ENCODE assay signal across 5 cellular contexts in the genomic region with DNA sequence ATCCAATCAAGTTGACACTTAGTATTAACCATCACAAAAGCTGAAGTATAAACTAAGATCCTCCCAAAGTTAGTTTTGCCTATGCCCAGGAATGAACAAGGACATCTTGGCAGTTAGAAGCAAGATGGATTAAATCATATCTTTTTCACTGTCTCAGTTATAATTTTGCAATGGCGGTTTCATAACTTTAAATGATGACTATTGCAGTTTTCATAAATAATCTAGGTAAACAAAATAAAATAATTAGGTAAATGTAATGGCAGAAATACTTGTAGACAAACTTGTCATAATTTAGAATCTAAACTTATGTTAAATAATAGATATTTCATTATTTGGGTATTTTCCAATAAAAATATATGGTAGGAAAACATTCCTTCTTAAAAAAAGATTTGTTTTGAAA. TPM values are rescaled to one million over a fixed set of nuclear protein-coding genes. Genes with fewer than 3 reads are reported as not detected.
DNase-seq lines count a peak whose midpoint lies in the region; ATAC-seq, FAIRE-seq and TF ChIP-seq lines count a peak whose summit lies in the region.
"Not testable (repeated sequence)": the region's sequence is repeated elsewhere in the genome, so short reads cannot be mapped to it uniquely, and the experiment has no call there.

No MANE protein-coding gene starts in this region.

- H2BK120ac ChIP-seq in IMR-90 (ENCODE audit: low read depth, low read length): not testable (repeated sequence)

- not testable (repeated sequence) for TF ChIP-seq CTCF in IMR-90 (conservative IDR thresholded peaks at IDR 0.05; ENCODE audit: low read depth, low read length); K562 (IDR thresholded peaks at IDR 0.05 in 2 of 3, conservative IDR thresholded peaks at IDR 0.05 in 1 of 3; ENCODE audit: insufficient read depth in 2 of 3, low read depth in 1 of 3, low read length in 3 of 3); HepG2 (CRISPR knock-in tag; IDR thresholded peaks at IDR 0.05)

- H3K56ac ChIP-seq in IMR-90 (ENCODE audit: extremely low read depth, insufficient read depth, low read length): not testable (repeated sequence)

- not testable (repeated sequence) for H3K36me3 ChIP-seq in IMR-90 (ENCODE audit: control insufficient read depth, insufficient read depth, low read length); K562 (ENCODE audit: control insufficient read depth, insufficient read depth, low read length); HepG2 (replicated peaks in 1 of 2; ENCODE audit: control insufficient read depth in 1 of 2, insufficient read depth in 2 of 2, low read length in 2 of 2)

- H2BK20ac ChIP-seq in IMR-90 (ENCODE audit: low read depth, low read length): not testable (repeated sequence)

- not testable (repeated sequence) for H3K9me3 ChIP-seq in IMR-90 (ENCODE audit: control insufficient read depth, insufficient read depth, low read length); K562 (replicated peaks; ENCODE audit: control insufficient read depth, insufficient read depth, low read depth, low read length); HepG2 (ENCODE audit: low read length)

- H2BK15ac ChIP-seq in IMR-90 (ENCODE audit: low read depth, low read length): not testable (repeated sequence)

- H3K79me2 ChIP-seq in K562 (ENCODE audit: control insufficient read depth, insufficient read depth, low read length); HepG2 (ENCODE audit: insufficient read depth, low read length): not testable (repeated sequence)

- CTCF ChIA-PET in IMR-90 (lab: Yijun Ruan, JAX): interaction anchor here (1.3 kb wide), 1 partner anchor 13 kb away, joined by 4 read pairs; no protein-coding TSS in a partner anchor
- CTCF ChIA-PET in K562 (lab: Yijun Ruan, JAX; ENCODE audit: low intra/inter-chr PET ratio); HepG2 (lab: Yijun Ruan, JAX; ENCODE audit: low intra/inter-chr PET ratio, low total read pairs): not testable (repeated sequence)

- H3K27ac ChIP-seq in IMR-90 (ENCODE audit: insufficient read depth, low read length); K562 (ENCODE audit: extremely low read depth, low read depth, low read length); HepG2 (ENCODE audit: extremely low read length, insufficient read depth, low read length): not testable (repeated sequence)

- not testable (repeated sequence) for TF ChIP-seq EP300 in K562 (IDR thresholded peaks at IDR 0.05; ENCODE audit: low read length); HepG2 (IDR thresholded peaks at IDR 0.05; ENCODE audit: low read depth in 2 of 2, low read length in 2 of 2); HepG2 (CRISPR knock-in tag; IDR thresholded peaks at IDR 0.05; ENCODE audit: borderline replicate concordance)

- DNase-seq in IMR-90; K562 (ENCODE audit: extremely low read depth in 1 of 4, low spot score in 3 of 4); HepG2 (ENCODE audit: low spot score): not testable (repeated sequence)

- intact Hi-C loops in IMR-90 (cut with micrococcal nuclease); K562 (cut with micrococcal nuclease); HepG2 (cut with micrococcal nuclease; ENCODE audit: unreplicated experiment): not testable (repeated sequence)

- H3K4me1 ChIP-seq in IMR-90 (ENCODE audit: control insufficient read depth, insufficient read depth, low read length); K562 (replicated peaks in 1 of 2; ENCODE audit: control insufficient read depth in 2 of 2, insufficient read depth in 2 of 2, low read length in 2 of 2); HepG2 (ENCODE audit: insufficient read depth, low read length): not testable (repeated sequence)

- BruUV-seq in IMR-90 (replicated peaks; lab: Mats Ljungman, UMichigan); K562 (replicated peaks; lab: Mats Ljungman, UMichigan); HepG2 (replicated peaks; lab: Mats Ljungman, UMichigan): not testable (repeated sequence)

- not testable (repeated sequence) for TF ChIP-seq POLR2A in IMR-90 (IDR thresholded peaks at IDR 0.05; ENCODE audit: low read depth, low read length); K562 (conservative IDR thresholded peaks at IDR 0.05); HepG2 (IDR thresholded peaks at IDR 0.05; ENCODE audit: insufficient read depth in 1 of 2, low read depth in 2 of 2, low read length in 2 of 2)

- TF ChIP-seq RAD21 in IMR-90 (IDR thresholded peaks at IDR 0.05; ENCODE audit: low read length); K562 (CRISPR knock-in tag; conservative IDR thresholded peaks at IDR 0.05 in 1 of 2, IDR thresholded peaks at IDR 0.05 in 1 of 2); HepG2 (CRISPR knock-in tag; IDR thresholded peaks at IDR 0.05): not testable (repeated sequence)

- not testable (repeated sequence) for H4K20me1 ChIP-seq in IMR-90 (ENCODE audit: insufficient read depth, low read length); K562 (replicated peaks; ENCODE audit: control insufficient read depth, insufficient read depth, low read length); HepG2 (ENCODE audit: insufficient read depth, low read length)

- H3K18ac ChIP-seq in IMR-90 (ENCODE audit: low read depth, low read length): not testable (repeated sequence)

- FAIRE-seq in A204.1 (lab: Jason Lieb, UNC): peak; percentile 19
- not testable (repeated sequence) for FAIRE-seq in K562 (lab: Jason Lieb, UNC); HepG2 (lab: Jason Lieb, UNC)
- peak; percentile 55 for FAIRE-seq in endometrium (lab: Jason Lieb, UNC)

- not testable (repeated sequence) for H3K79me1 ChIP-seq in IMR-90 (ENCODE audit: low read depth in 1 of 2, low read length in 2 of 2)

- H2AK9ac ChIP-seq in IMR-90 (replicated peaks; ENCODE audit: low read depth, low read length, poor library complexity): not testable (repeated sequence)

- not testable (repeated sequence) for H3K9me1 ChIP-seq in IMR-90 (ENCODE audit: insufficient read depth, low read length); K562 (ENCODE audit: control insufficient read depth, insufficient read depth, low read length)

- in situ Hi-C loops in IMR-90 (cut with MboI; ENCODE audit: low sequenced_read_pairs); K562 (cut with MboI); HepG2 (cut with HindIII; ENCODE audit: extremely low pct_ligation_motif_present, low pct_unique_long_range_greater_than_20kb): not testable (repeated sequence)

- ATAC-seq in IMR-90 (ENCODE audit: low read depth); K562; HepG2: not testable (repeated sequence)

- H3K14ac ChIP-seq in IMR-90 (replicated peaks; ENCODE audit: low read depth, low read length): not testable (repeated sequence)

- H4K5ac ChIP-seq in IMR-90 (ENCODE audit: low read depth, low read length): not testable (repeated sequence)

- H4K91ac ChIP-seq in IMR-90 (ENCODE audit: insufficient read depth, low read depth, low read length): not testable (repeated sequence)

- H2AFZ ChIP-seq in IMR-90 (replicated peaks; ENCODE audit: low read length, poor library complexity); K562 (ENCODE audit: low read depth, low read length); HepG2 (ENCODE audit: low read length): not testable (repeated sequence)

- H4K8ac ChIP-seq in IMR-90 (ENCODE audit: low read depth in 2 of 2, low read length in 2 of 2): not testable (repeated sequence)

- H3K4me2 ChIP-seq in IMR-90 (ENCODE audit: low read depth, low read length); K562 (ENCODE audit: insufficient read depth, low read length); HepG2 (ENCODE audit: low read depth, low read length): not testable (repeated sequence)

- H3K23ac ChIP-seq in IMR-90 (ENCODE audit: low read depth, low read length): not testable (repeated sequence)

- not testable (repeated sequence) for H3K4me3 ChIP-seq in IMR-90 (ENCODE audit: insufficient read depth, low read depth, low read length); K562; HepG2 (replicated peaks in 1 of 3; ENCODE audit: insufficient read depth in 1 of 3, low read depth in 2 of 3, low read length in 3 of 3)

- not testable (repeated sequence) for H3K4ac ChIP-seq in IMR-90 (ENCODE audit: low read depth, low read length)

- WGBS in IMR-90 (ENCODE audit: extremely low coverage in 2 of 2, insufficient read length in 1 of 2), 2 experiments: no CpG with 5 or more reads among the region's 1 CpG
- 0% methylated on average over 1 of the region's 1 CpG for WGBS in K562 (ENCODE audit: insufficient coverage, low coverage, missing lambda C conversion rate)
- WGBS in HepG2 (ENCODE audit: low lambda C conversion rate): 3% methylated on average over 1 of the region's 1 CpG

- not testable (repeated sequence) for H3K27me3 ChIP-seq in IMR-90 (ENCODE audit: control insufficient read depth, insufficient read depth, low read length); K562 (ENCODE audit: control insufficient read depth in 2 of 2, insufficient read depth in 2 of 2, low read length in 2 of 2); HepG2 (ENCODE audit: control insufficient read depth in 1 of 2, insufficient read depth in 2 of 2, low read length in 2 of 2)

- H3K9ac ChIP-seq in IMR-90 (ENCODE audit: low read depth, low read length); K562 (ENCODE audit: insufficient read depth in 1 of 2, low read depth in 2 of 2, low read length in 2 of 2); HepG2 (ENCODE audit: insufficient read depth, low read depth, low read length): not testable (repeated sequence)

- H2AK5ac ChIP-seq in IMR-90 (ENCODE audit: low read depth, low read length): not testable (repeated sequence)

- not testable (repeated sequence) for H2BK5ac ChIP-seq in IMR-90 (ENCODE audit: low read depth, low read length, poor library complexity, severe bottlenecking)

- dilution Hi-C loops in IMR-90 (cut with HindIII; ENCODE audit: low sequenced_read_pairs, unreplicated experiment): not testable (repeated sequence)

- POLR2A ChIA-PET in IMR-90 (lab: Charles Lee; ENCODE audit: unreplicated experiment); K562 (lab: Yijun Ruan, JAX); HepG2 (lab: Yijun Ruan, JAX): not testable (repeated sequence)

RNA-seq across cellular contexts. Expression of gene UTP18, which starts 51.7 kb away (rescaled TPM):
- total RNA-seq in IMR-90 (2012; rRNA removed) (22.4 and 43.9 TPM in 2 replicates), K562 (2014; rRNA removed) (66.7 and 72.3 TPM in 2 replicates), K562 (2014; rRNA removed; fragmentation: Illumina TruSeq; extraction: Trizol) (99.2 and 108 TPM in 2 replicates), K562 (2015; rRNA removed; fragmentation: Illumina TruSeq; extraction: Trizol) (84.1 and 84.4 TPM in 2 replicates), K562 (2021) (72.0 and 79.8 TPM in 2 replicates), HepG2 (2016; rRNA removed; fragmentation: Illumina TruSeq; extraction: Trizol) (104 and 151 TPM in 2 replicates)
- polyA plus RNA-seq in IMR-90 (2012; rRNA removed) (15.5 and 17.7 TPM in 2 replicates), K562 (2011; rRNA removed) (48.8 and 72.9 TPM in 2 replicates), K562 (2014; fragmentation: Illumina TruSeq; extraction: Trizol) (57.5 and 63.1 TPM in 2 replicates), K562 (2014; fragmentation: Nextera tagmentation; extraction: Ambion mirVana) (10 to 100 TPM; 31.1 to 31.4 TPM), K562 (2014; rRNA removed) (65.0 and 65.7 TPM in 2 replicates), HepG2 (2011; rRNA removed) (23.8 and 35.2 TPM in 2 replicates)
- 5.7 and 9.0 TPM in 2 replicates for polyA plus RNA-seq in IMR-90 (2012; cell fraction: cytosol; rRNA removed)
- polyA plus RNA-seq in IMR-90 (2012; cell fraction: nucleus; rRNA removed; ENCODE audit: low replicate concordance): 4.3 and 9.1 TPM in 2 replicates
- total RNA-seq in K562 (2011; cell fraction: chromatin; rRNA removed; ENCODE audit: low replicate concordance): 12.6 and 45.1 TPM in 2 replicates
- total RNA-seq in K562 (2011; cell fraction: nucleolus; rRNA removed): 9.2 and 12.0 TPM in 2 replicates
- 18.6 and 20.9 TPM in 2 replicates for total RNA-seq in K562 (2011; cell fraction: nucleoplasm; rRNA removed)
- 11.1 and 18.4 TPM in 2 replicates for polyA plus RNA-seq in K562 (2011; cell fraction: cytosol; rRNA removed)
- 13.8 and 23.0 TPM in 2 replicates for polyA plus RNA-seq in K562 (2011; cell fraction: nucleus; rRNA removed)
- polyA plus RNA-seq in K562 (2012): 48.6 and 62.6 TPM in 2 replicates
- polyA minus RNA-seq in K562 (2011; rRNA and poly(A)+ RNA removed): 42.5 and 44.3 TPM in 2 replicates
- polyA minus RNA-seq in K562 (2011; cell fraction: cytosol; rRNA and poly(A)+ RNA removed): 15.7 and 25.7 TPM in 2 replicates
- 10.1 and 19.7 TPM in 2 replicates for polyA minus RNA-seq in K562 (2011; cell fraction: nucleus; rRNA and poly(A)+ RNA removed)
- total RNA-seq in HepG2 (2016; cell fraction: cytosol; rRNA removed; fragmentation: Illumina TruSeq; extraction: Trizol; ENCODE audit: low read depth): 24.5 and 30.0 TPM in 2 replicates
- 112 and 154 TPM in 2 replicates for total RNA-seq in HepG2 (2016; cell fraction: insoluble cytoplasmic fraction; rRNA removed; fragmentation: Illumina TruSeq; extraction: Trizol)
- total RNA-seq in HepG2 (2016; cell fraction: membrane; rRNA removed; fragmentation: Illumina TruSeq; extraction: Trizol): 40.8 and 48.5 TPM in 2 replicates
- total RNA-seq in HepG2 (2016; cell fraction: nucleus; rRNA removed; fragmentation: Illumina TruSeq; extraction: Trizol): 64.6 and 66.3 TPM in 2 replicates
- 14.8 and 20.4 TPM in 2 replicates for polyA plus RNA-seq in HepG2 (2011; cell fraction: cytosol; rRNA removed)
- polyA plus RNA-seq in HepG2 (2011; cell fraction: nucleus; rRNA removed): 11.4 and 15.8 TPM in 2 replicates
- 48.6 and 55.3 TPM in 2 replicates for polyA plus RNA-seq in HepG2 (2012)
- polyA plus RNA-seq in HepG2 (2016; cell fraction: cytosol; fragmentation: Illumina TruSeq; extraction: Trizol; ENCODE audit: low read depth): 18.3 and 21.3 TPM in 2 replicates
- polyA plus RNA-seq in HepG2 (2016; cell fraction: insoluble cytoplasmic fraction; fragmentation: Illumina TruSeq; extraction: Trizol; ENCODE audit: low read depth): 117 and 122 TPM in 2 replicates
- polyA plus RNA-seq in HepG2 (2016; cell fraction: membrane; fragmentation: Illumina TruSeq; extraction: Trizol; ENCODE audit: low read depth): 29.2 and 34.9 TPM in 2 replicates
- polyA plus RNA-seq in HepG2 (2016; cell fraction: nucleus; fragmentation: Illumina TruSeq; extraction: Trizol; ENCODE audit: insufficient read depth, low read depth): 63.7 and 65.9 TPM in 2 replicates
- 3.9 and 7.1 TPM in 2 replicates for polyA minus RNA-seq in HepG2 (2011; rRNA and poly(A)+ RNA removed; ENCODE audit: low replicate concordance)
- polyA minus RNA-seq in HepG2 (2011; cell fraction: cytosol; rRNA and poly(A)+ RNA removed): 13.8 and 14.9 TPM in 2 replicates
- polyA minus RNA-seq in HepG2 (2011; cell fraction: nucleus; rRNA and poly(A)+ RNA removed): 33.5 and 38.0 TPM in 2 replicates

RNA-seq across cellular contexts. Expression of gene MBTD1, which starts 52.2 kb away (rescaled TPM):
- 5.6 and 6.9 TPM in 2 replicates for total RNA-seq in IMR-90 (2012; rRNA removed)
- polyA plus RNA-seq in IMR-90 (2012; rRNA removed): 2.5 and 3.2 TPM in 2 replicates
- polyA plus RNA-seq in IMR-90 (2012; cell fraction: cytosol; rRNA removed): 0.37 and 0.71 TPM in 2 replicates
- 1.1 and 13.9 TPM in 2 replicates for polyA plus RNA-seq in IMR-90 (2012; cell fraction: nucleus; rRNA removed; ENCODE audit: low replicate concordance)
- total RNA-seq in K562 (2011; cell fraction: chromatin; rRNA removed; ENCODE audit: low replicate concordance): 30.7 and 89.6 TPM in 2 replicates
- total RNA-seq in K562 (2011; cell fraction: nucleolus; rRNA removed): 16.0 and 22.6 TPM in 2 replicates
- total RNA-seq in K562 (2011; cell fraction: nucleoplasm; rRNA removed): 44.5 and 76.7 TPM in 2 replicates
- total RNA-seq in K562 (2014; rRNA removed): 9.5 and 11.0 TPM in 2 replicates
- total RNA-seq in K562 (2014; rRNA removed; fragmentation: Illumina TruSeq; extraction: Trizol): 16.4 and 18.8 TPM in 2 replicates
- total RNA-seq in K562 (2015; rRNA removed; fragmentation: Illumina TruSeq; extraction: Trizol): 11.7 and 12.4 TPM in 2 replicates
- total RNA-seq in K562 (2021): 16.0 and 16.8 TPM in 2 replicates
- polyA plus RNA-seq in K562 (2011; rRNA removed): 19.2 and 26.3 TPM in 2 replicates
- 3.6 and 8.7 TPM in 2 replicates for polyA plus RNA-seq in K562 (2011; cell fraction: cytosol; rRNA removed)
- 15.2 and 20.2 TPM in 2 replicates for polyA plus RNA-seq in K562 (2011; cell fraction: nucleus; rRNA removed)
- polyA plus RNA-seq in K562 (2012): 10.3 and 12.2 TPM in 2 replicates
- polyA plus RNA-seq in K562 (2014; fragmentation: Illumina TruSeq; extraction: Trizol): 16.3 and 17.0 TPM in 2 replicates
- 1 to 10 TPM; 2.1 to 2.8 TPM for polyA plus RNA-seq in K562 (2014; fragmentation: Nextera tagmentation; extraction: Ambion mirVana)
- 13.3 and 15.6 TPM in 2 replicates for polyA plus RNA-seq in K562 (2014; rRNA removed)
- 36.5 and 43.2 TPM in 2 replicates for polyA minus RNA-seq in K562 (2011; rRNA and poly(A)+ RNA removed)
- polyA minus RNA-seq in K562 (2011; cell fraction: cytosol; rRNA and poly(A)+ RNA removed): 9.4 and 10.2 TPM in 2 replicates
- polyA minus RNA-seq in K562 (2011; cell fraction: nucleus; rRNA and poly(A)+ RNA removed): 23.3 and 40.5 TPM in 2 replicates
- total RNA-seq in HepG2 (2016; rRNA removed; fragmentation: Illumina TruSeq; extraction: Trizol): 20.9 and 21.7 TPM in 2 replicates
- total RNA-seq in HepG2 (2016; cell fraction: cytosol; rRNA removed; fragmentation: Illumina TruSeq; extraction: Trizol; ENCODE audit: low read depth): 12.7 and 15.2 TPM in 2 replicates
- 20.5 and 21.6 TPM in 2 replicates for total RNA-seq in HepG2 (2016; cell fraction: insoluble cytoplasmic fraction; rRNA removed; fragmentation: Illumina TruSeq; extraction: Trizol)
- total RNA-seq in HepG2 (2016; cell fraction: membrane; rRNA removed; fragmentation: Illumina TruSeq; extraction: Trizol): 11.8 and 12.7 TPM in 2 replicates
- total RNA-seq in HepG2 (2016; cell fraction: nucleus; rRNA removed; fragmentation: Illumina TruSeq; extraction: Trizol): 39.9 and 43.9 TPM in 2 replicates
- 17.4 and 20.9 TPM in 2 replicates for polyA plus RNA-seq in HepG2 (2011; rRNA removed)
- polyA plus RNA-seq in HepG2 (2011; cell fraction: cytosol; rRNA removed): 6.1 and 11.1 TPM in 2 replicates
- polyA plus RNA-seq in HepG2 (2011; cell fraction: nucleus; rRNA removed): 15.4 and 20.9 TPM in 2 replicates
- polyA plus RNA-seq in HepG2 (2012): 19.7 and 28.2 TPM in 2 replicates
- polyA plus RNA-seq in HepG2 (2016; cell fraction: cytosol; fragmentation: Illumina TruSeq; extraction: Trizol; ENCODE audit: low read depth): 0.93 TPM in 2 replicates
- 19.2 and 20.3 TPM in 2 replicates for polyA plus RNA-seq in HepG2 (2016; cell fraction: insoluble cytoplasmic fraction; fragmentation: Illumina TruSeq; extraction: Trizol; ENCODE audit: low read depth)
- polyA plus RNA-seq in HepG2 (2016; cell fraction: membrane; fragmentation: Illumina TruSeq; extraction: Trizol; ENCODE audit: low read depth): 4.2 and 4.3 TPM in 2 replicates
- polyA plus RNA-seq in HepG2 (2016; cell fraction: nucleus; fragmentation: Illumina TruSeq; extraction: Trizol; ENCODE audit: insufficient read depth, low read depth): 33.0 and 35.5 TPM in 2 replicates
- 6.1 and 11.3 TPM in 2 replicates for polyA minus RNA-seq in HepG2 (2011; rRNA and poly(A)+ RNA removed; ENCODE audit: low replicate concordance)
- 16.7 and 17.5 TPM in 2 replicates for polyA minus RNA-seq in HepG2 (2011; cell fraction: cytosol; rRNA and poly(A)+ RNA removed)
- polyA minus RNA-seq in HepG2 (2011; cell fraction: nucleus; rRNA and poly(A)+ RNA removed): 106 and 110 TPM in 2 replicates
